Comparison of ENCODE assay signal across 8 cellular contexts in the genomic region with DNA sequence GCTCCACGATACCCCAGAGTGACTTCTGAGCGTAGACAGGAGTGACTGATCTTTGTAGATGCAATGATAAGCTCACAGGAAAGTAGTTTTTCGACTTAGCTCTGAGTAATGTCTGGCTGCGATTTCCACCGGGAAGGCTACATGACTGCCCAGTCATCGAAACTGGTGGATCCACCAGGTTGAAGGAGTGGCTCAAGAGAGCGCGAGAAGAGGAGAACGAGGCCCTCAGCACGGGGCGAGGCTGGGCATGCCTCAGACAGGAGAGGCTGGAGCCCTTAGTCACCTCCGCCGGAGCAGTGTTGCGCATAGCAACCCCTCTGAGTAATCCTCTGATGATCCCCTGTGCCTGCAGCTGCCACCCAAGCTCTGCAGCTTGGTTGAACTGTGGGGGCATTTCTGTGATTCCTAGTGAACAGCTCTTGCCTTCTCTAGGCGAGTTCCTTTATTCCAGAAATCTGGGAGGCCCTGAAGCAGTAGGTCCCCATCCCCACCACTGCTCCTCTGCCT. TPM values are rescaled to one million over a fixed set of nuclear protein-coding genes. Genes with fewer than 3 reads are reported as not detected.
DNase-seq lines count a peak whose midpoint lies in the region; ATAC-seq, FAIRE-seq and TF ChIP-seq lines count a peak whose summit lies in the region.

No MANE protein-coding gene starts in this region.

- H3K9me3 ChIP-seq in left ventricle myocardium inferior (replicated peaks): no peaks in the 10 kb centered on the region
- H3K9me3 ChIP-seq in tibial artery: no peaks in the 10 kb centered on the region

- WGBS in urinary bladder: 86% methylated on average over 15 of the region's 15 CpGs

- no peaks in the 10 kb centered on the region for H3K27me3 ChIP-seq in left ventricle myocardium inferior (ENCODE audit: low read depth)
- no peaks in the 10 kb centered on the region for H3K27me3 ChIP-seq in tibial artery

- DNase-seq in left ventricle myocardium inferior (no peak), left ventricle myocardium superior (no peak), RCC 7860 (ENCODE audit: low spot score) (peak; percentile 97), fibroblast of peridontal ligament (ENCODE audit: extremely low read depth) (peak; percentile 93), tibial artery (no peak), occipital lobe (lab: John Stamatoyannopoulos, UW) (no peak)

- TF ChIP-seq CTCF in left ventricle myocardium inferior (IDR thresholded peaks at IDR 0.05; ENCODE audit: borderline replicate concordance) (no peak), tibial artery (IDR thresholded peaks at IDR 0.05) (no peak)

- intact Hi-C loops in left ventricle myocardium inferior (cut with micrococcal nuclease) (loop anchor here (5.0 to 10.0 kb wide), 2 partner anchors 157 to 295 kb away; no protein-coding TSS in a partner anchor), left ventricle myocardium superior (cut with micrococcal nuclease) (loop anchor here (10.0 kb wide), 1 partner anchor 295 kb away; no protein-coding TSS in a partner anchor), tibial artery (cut with DNase I; ENCODE audit: low total_unique reads) (loop anchor here (5.0 to 10.0 kb wide), 2 partner anchors 157 to 305 kb away; no protein-coding TSS in a partner anchor)

- FAIRE-seq in RCC 7860 (lab: Jason Lieb, UNC): peak; percentile 86

- H3K4me3 ChIP-seq in left ventricle myocardium inferior: no peak overlapping the region
- H3K4me3 ChIP-seq in urinary bladder (ENCODE audit: low read depth, low read length): no peak overlapping the region
- H3K4me3 ChIP-seq in tibial artery: no peak overlapping the region

- peaks cover 87% of the 10 kb centered on the region for H3K4me1 ChIP-seq in left ventricle myocardium inferior
- H3K4me1 ChIP-seq in urinary bladder (ENCODE audit: insufficient read depth): no peaks in the 10 kb centered on the region
- H3K4me1 ChIP-seq in tibial artery: peaks cover 0 to 12% (median 6%) of the 10 kb centered on the region in 4 donors

- H3K36me3 ChIP-seq in left ventricle myocardium inferior: no peaks in the 10 kb centered on the region
- H3K36me3 ChIP-seq in urinary bladder (ENCODE audit: insufficient read depth): no peaks in the 10 kb centered on the region
- H3K36me3 ChIP-seq in tibial artery: no peaks in the 10 kb centered on the region

- ATAC-seq in left ventricle myocardium superior (no peak), HG03135 (IDR thresholded peaks at IDR 0.05; ENCODE audit: unreplicated experiment) (no peak)

- H3K27ac ChIP-seq in left ventricle myocardium inferior (replicated peaks): peak overlapping the region; percentile 50
- H3K27ac ChIP-seq in urinary bladder (ENCODE audit: low read depth): peak overlapping the region; percentile 56
- no peak overlapping the region for H3K27ac ChIP-seq in tibial artery

RNA-seq across cellular contexts. Expression of a gene that starts 25.6 kb away (rescaled TPM):
- total RNA-seq in left ventricle myocardium inferior (17.1 TPM), left ventricle myocardium superior (21.1 TPM), urinary bladder (42.9 TPM), occipital lobe (1.9 TPM)
- polyA plus RNA-seq in urinary bladder: 26.3 TPM

Comparison
In these comparisons a context has a peak if more than half of its experiments do, and no peak if none do; other contexts are left out.
1. DNase-seq: peak in RCC 7860 (single experiment) and fibroblast of peridontal ligament (single experiment); none in left ventricle myocardium inferior (single experiment), left ventricle myocardium superior (single experiment), tibial artery (0 of 2) and occipital lobe (single experiment).
2. H3K27ac ChIP-seq: peak in left ventricle myocardium inferior (single experiment) and urinary bladder (single experiment); none in tibial artery (0 of 2).